In the genomic region with DNA sequence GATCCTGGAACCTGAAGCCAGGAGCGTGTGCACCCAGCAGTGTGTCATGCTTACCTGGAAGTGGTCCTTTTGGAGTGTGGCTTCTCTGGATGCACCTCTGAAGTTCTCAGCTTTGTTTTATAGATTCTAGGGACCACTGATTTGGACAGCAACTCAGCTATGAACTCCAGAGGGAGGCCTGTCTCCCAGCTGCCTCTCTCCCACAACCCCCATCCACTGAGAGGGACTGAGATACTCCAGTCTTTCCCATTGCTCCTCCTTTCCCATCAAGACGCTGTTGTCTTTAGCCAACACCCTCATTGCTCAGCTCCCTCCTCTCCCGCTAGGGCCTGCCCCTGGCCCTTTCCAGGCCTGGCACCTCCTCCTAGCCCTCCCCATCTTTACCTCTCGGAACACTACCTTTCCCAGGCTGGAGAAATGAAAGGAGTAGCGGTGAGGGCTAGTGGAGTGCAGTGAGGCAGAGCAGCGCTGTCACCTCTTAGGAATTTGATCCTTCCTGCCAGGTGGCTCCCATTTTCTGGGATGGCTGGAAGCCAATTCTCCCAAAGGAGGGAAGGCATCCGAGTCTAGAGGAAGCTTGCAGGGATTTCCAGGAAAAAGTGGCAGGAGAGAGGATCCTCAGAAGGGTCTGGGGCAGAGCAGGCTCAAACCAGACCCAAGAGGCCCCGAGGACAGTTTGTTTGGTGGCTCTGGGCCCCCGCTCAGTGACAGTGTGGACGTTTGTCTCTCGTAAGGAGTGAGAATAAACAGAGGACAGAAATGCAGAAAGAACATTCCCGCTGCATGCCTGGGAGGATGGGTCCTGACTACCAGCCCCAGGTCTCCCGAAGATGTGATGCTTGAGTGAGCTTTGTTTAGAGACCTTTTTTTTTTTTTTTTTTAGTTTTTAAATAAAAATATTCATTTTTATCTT, we compare ENCODE assay signal across 8 cellular contexts. TPM values are rescaled to one million over a fixed set of nuclear protein-coding genes. Genes with fewer than 3 reads are reported as not detected.
DNase-seq lines count a peak whose midpoint lies in the region; ATAC-seq and TF ChIP-seq lines count a peak whose summit lies in the region.

A gene (minus strand): TSS at position 285 of the 913 bp plus-strand sequence. CDS start 1,261 bp downstream, outside the sequence.

- intact Hi-C loops in CD14-positive monocyte (cut with micrococcal nuclease) = no loop called here

- no peak for TF ChIP-seq EP300 in tibial nerve (IDR thresholded peaks at IDR 0.05)

- CTCF ChIA-PET in AG04449 (lab: Yijun Ruan, JAX) = interaction anchor here (1.7 kb wide), 1 partner anchor 14 kb away, joined by 3 read pairs; no protein-coding TSS in a partner anchor

- TF ChIP-seq CTCF in AG04449 (IDR thresholded peaks at IDR 0.05; ENCODE audit: insufficient read depth, low read length, missing control alignments) (no peak), HFF-Myc (IDR thresholded peaks at IDR 0.05; ENCODE audit: low read depth, low read length, missing control alignments) (no peak), hepatocyte (IDR thresholded peaks at IDR 0.05; ENCODE audit: poor library complexity) (no peak), CD14-positive monocyte (IDR thresholded peaks at IDR 0.05) (no peak), tibial nerve (IDR thresholded peaks at IDR 0.05) (no peak)

- peaks cover 0 to 3% of the 10 kb centered on the region in 2 donors for H3K36me3 Mint-ChIP-seq in CD14-positive monocyte

- ATAC-seq in GM21528 (IDR thresholded peaks at IDR 0.05; ENCODE audit: low FRiP score, unreplicated experiment) = no peak

- H3K27ac Mint-ChIP-seq in CD14-positive monocyte = peak within 1 kb of the TSS in 2 of 7 donors; percentile 8 to 62

- H3K4me3 ChIP-seq in AG04449 (ENCODE audit: low read depth, low read length) (peak within 1 kb of the TSS; percentile 3; the same call in 1 of the 2 replicates), HFF-Myc (replicated peaks; ENCODE audit: low read depth, low read length) (no peak within 1 kb of the TSS), NT2/D1 (ENCODE audit: insufficient read length, low read depth) (no peak within 1 kb of the TSS), hepatocyte (no peak within 1 kb of the TSS), tibial nerve (no peak within 1 kb of the TSS)

- whole genome bisulfite sequencing in hepatocyte (ENCODE audit: low lambda C conversion rate, missing lambda C conversion rate) = 38% methylated on average over 13 of the region's 13 CpGs
- 51 to 54% methylated on average over 13 of the region's 13 CpGs for WGBS in tibial nerve, 2 donors

- H3K4me3 Mint-ChIP-seq in CD14-positive monocyte = peak within 1 kb of the TSS in 1 of 2 donors; percentile 84

- DNase-seq in AG04449 (ENCODE audit: low read depth, low spot score) = no peak
- DNase-seq in HFF-Myc (ENCODE audit: extremely low read depth, low read depth) = peak; percentile 37
- DNase-seq in NT2/D1 (ENCODE audit: low read depth, low spot score) = peak; percentile 58
- DNase-seq in hepatocyte (ENCODE audit: low spot score) = peak; percentile 30
- DNase-seq in CD14-positive monocyte (ENCODE audit: low spot score) = no peak
- DNase-seq in hepatic stellate cell (ENCODE audit: low spot score) = no peak
- DNase-seq in tibial nerve (ENCODE audit: low spot score in 2 of 2) = no peak

- H3K4me2 ChIP-seq in hepatocyte = peak within 1 kb of the TSS; percentile 96

- H3K4me1 Mint-ChIP-seq in CD14-positive monocyte = peaks cover 15% of the 10 kb centered on the region

- H3K9me2 ChIP-seq in hepatocyte (replicated peaks; ENCODE audit: insufficient read depth) = no peaks in the 10 kb centered on the region

- H2AFZ ChIP-seq in hepatocyte = no peak within 1 kb of the TSS

- H3K27ac ChIP-seq in hepatocyte (peak within 1 kb of the TSS; percentile 50), tibial nerve (no peak within 1 kb of the TSS)

- POLR2A ChIA-PET in AG04449 (lab: Yijun Ruan, JAX) = no interaction called here

- peaks cover 0 to 11% (median 0%) of the 10 kb centered on the region in 7 donors for H3K9me3 Mint-ChIP-seq in CD14-positive monocyte

- no peaks in the 10 kb centered on the region for H3K36me3 ChIP-seq in NT2/D1 (ENCODE audit: insufficient read depth, insufficient read length, low read length)
- H3K36me3 ChIP-seq in hepatocyte (replicated peaks; ENCODE audit: insufficient read depth, low read depth) = no peaks in the 10 kb centered on the region
- no peaks in the 10 kb centered on the region for H3K36me3 ChIP-seq in tibial nerve

- no peaks in the 10 kb centered on the region for H4K20me1 ChIP-seq in hepatocyte (ENCODE audit: insufficient read depth, poor library complexity, severe bottlenecking)

- no peak for TF ChIP-seq POLR2A in tibial nerve (IDR thresholded peaks at IDR 0.05)

- no peak within 1 kb of the TSS for H3K9ac ChIP-seq in NT2/D1 (ENCODE audit: insufficient read length, low read depth)

- H3K4me1 ChIP-seq in NT2/D1 (ENCODE audit: insufficient read depth, insufficient read length) = peaks cover 5% of the 10 kb centered on the region
- peaks cover 22% of the 10 kb centered on the region for H3K4me1 ChIP-seq in hepatocyte (ENCODE audit: insufficient read depth)
- peaks cover 0 to 13% (median 1%) of the 10 kb centered on the region in 4 donors for H3K4me1 ChIP-seq in tibial nerve

- H3K9me3 ChIP-seq in NT2/D1 (ENCODE audit: insufficient read depth, low read length) = no peaks in the 10 kb centered on the region
- no peaks in the 10 kb centered on the region for H3K9me3 ChIP-seq in hepatocyte (ENCODE audit: low read depth)
- H3K9me3 ChIP-seq in tibial nerve = no peaks in the 10 kb centered on the region

- H3K27me3 ChIP-seq in NT2/D1 (ENCODE audit: insufficient read depth, insufficient read length) (peaks cover 44% of the 10 kb centered on the region), hepatocyte (peaks cover 19% of the 10 kb centered on the region), tibial nerve (peaks cover 0 to 32% of the 10 kb centered on the region in 2 donors)

- peaks cover 47 to 62% (median 50%) of the 10 kb centered on the region in 3 donors for H3K27me3 Mint-ChIP-seq in CD14-positive monocyte (ENCODE audit: low read depth in 3 of 3)

- no peaks in the 10 kb centered on the region for H3K79me2 ChIP-seq in hepatocyte

RNA-seq across cellular contexts. Expression of the gene that starts here (rescaled TPM):
- total RNA-seq in hepatocyte (10.5 and 19.2 TPM in 2 replicates), tibial nerve (not detected)
- polyA plus RNA-seq in hepatocyte (94.5 and 112 TPM in 2 replicates), CD14-positive monocyte (not detected)

Comparison
In these comparisons a context has a peak if more than half of its experiments do, and no peak if none do; other contexts are left out.
1. RNA of the gene that starts here (total RNA-seq): 10.5 to 19.2 TPM in hepatocyte; not detected in tibial nerve; every median in the first group is over 10 times any median in the second.
2. RNA of the gene that starts here (polyA plus RNA-seq): 94.5 to 112 TPM in hepatocyte; not detected in CD14-positive monocyte; every median in the first group is over 10 times any median in the second.
3. DNase-seq: peak in HFF-Myc (single experiment), NT2/D1 (single experiment) and hepatocyte (single experiment); none in AG04449 (single experiment), CD14-positive monocyte (single experiment), hepatic stellate cell (single experiment) and tibial nerve (0 of 2).